Comparison of ENCODE assay signal across 12 cellular contexts in genomic region chr11:88480217-88480616, GRCh38.
DNase-seq lines count a peak whose midpoint lies in the region; ATAC-seq, FAIRE-seq and TF ChIP-seq lines count a peak whose summit lies in the region.
"Had no signal": no experiment of that assay in that cellular context is flagged by ENCODE, and none has a peak within 500 bp of the region (broad histone marks: within the 10 kb centered on the region; RNA-seq: fewer than 3 reads in every experiment).

No MANE protein-coding gene starts in this region.

- H3K36me3 ChIP-seq in mammary epithelial cell (ENCODE audit: insufficient read depth, low read length), result no peaks in the 10 kb centered on the region
- no peaks in the 10 kb centered on the region for H3K36me3 ChIP-seq in vagina
- H3K36me3 ChIP-seq: BLaER1, SJCRH30 had no signal

- dilution Hi-C loops in mammary epithelial cell (cut with HindIII; ENCODE audit: low sequenced_read_pairs), result no loop called here

- H3K4me3 ChIP-seq in AG04449 (ENCODE audit: low read depth, low read length), result no peak overlapping the region
- no peak overlapping the region for H3K4me3 ChIP-seq in mammary epithelial cell (replicated peaks in 1 of 3; ENCODE audit: insufficient read depth in 1 of 3, low read depth in 2 of 3, low read length in 3 of 3)
- H3K4me3 ChIP-seq in vagina, result no peak overlapping the region
- H3K4me3 ChIP-seq: BLaER1, SJCRH30 had no signal

- no peak overlapping the region for H3K4me2 ChIP-seq in mammary epithelial cell (ENCODE audit: insufficient read depth, low read depth, low read length)
- H3K4me2 ChIP-seq: BLaER1 had no signal

- TF ChIP-seq CTCF in AG04449 (IDR thresholded peaks at IDR 0.05; ENCODE audit: insufficient read depth, low read length, missing control alignments) (no peak), mammary epithelial cell (conservative IDR thresholded peaks at IDR 0.05 in 1 of 2, IDR thresholded peaks at IDR 0.05 in 1 of 2; ENCODE audit: extremely low read depth in 1 of 2, insufficient read depth in 1 of 2, low read depth in 1 of 2, low read length in 2 of 2) (no peak), vagina (IDR thresholded peaks at IDR 0.05) (no peak)

- intact Hi-C loops in mammary epithelial cell (cut with micrococcal nuclease) (loop anchor here (5.0 kb wide), 2 partner anchors 62 to 143 kb away; partner anchors contain the start of gene CTSC), vagina (cut with DNase I) (no loop called here)

- H3K27ac ChIP-seq in mammary epithelial cell (ENCODE audit: insufficient read depth, low read depth, low read length) (no peak overlapping the region), vagina (no peak overlapping the region)
- H3K27ac ChIP-seq: BLaER1, SJCRH30 had no signal

- H3K79me2 ChIP-seq in mammary epithelial cell (ENCODE audit: insufficient read depth, low read length), result no peaks in the 10 kb centered on the region

- H3K4me1 ChIP-seq in mammary epithelial cell (ENCODE audit: insufficient read depth, low read length) (peaks cover 41% of the 10 kb centered on the region), vagina (peaks cover 6% of the 10 kb centered on the region)
- H3K4me1 ChIP-seq: BLaER1, SJCRH30 had no signal

- in situ Hi-C loops in mammary epithelial cell (cut with MboI; ENCODE audit: low sequenced_read_pairs in 2 of 2), result no loop called here

- FAIRE-seq in HTR-8/SVneo (lab: Jason Lieb, UNC), result no peak

- no peak for TF ChIP-seq POLR2A in vagina (IDR thresholded peaks at IDR 0.05)

- H3K9me3 ChIP-seq in mammary epithelial cell (replicated peaks; ENCODE audit: insufficient read depth, low read length) (no peaks in the 10 kb centered on the region), vagina (no peaks in the 10 kb centered on the region)
- H3K9me3 ChIP-seq: BLaER1, SJCRH30 had no signal

- H4K20me1 ChIP-seq in mammary epithelial cell (ENCODE audit: insufficient read depth, low read length), result no peaks in the 10 kb centered on the region
- H4K20me1 ChIP-seq: BLaER1 had no signal

- no TSS peak for BruUV-seq in mammary epithelial cell (replicated peaks; lab: Mats Ljungman, UMichigan)

- POLR2A ChIA-PET in AG04449 (lab: Yijun Ruan, JAX), result no interaction called here

- DNase-seq in AG04449 (ENCODE audit: low read depth, low spot score), result peak; percentile 65
- peak; percentile 25 for DNase-seq in HTR-8/SVneo (ENCODE audit: insufficient read length, low spot score)
- peak; percentile 58 for DNase-seq in mammary epithelial cell
- DNase-seq in kidney tubule cell (ENCODE audit: low spot score), result peak; percentile 88
- no peak for DNase-seq in vagina (ENCODE audit: extremely low spot score in 2 of 2)
- no peak for DNase-seq in activated T-cell treated with anti-CD3 and anti-CD28 coated beads, Interleukin-2, amount 50 U/mL, for 1 hour
- DNase-seq: SJCRH30; stimulated activated naive CD4-positive, alpha-beta T cell had no signal

- ATAC-seq in GM18907 (IDR thresholded peaks at IDR 0.05; ENCODE audit: unreplicated experiment), result no peak
- ATAC-seq in HG03097 (IDR thresholded peaks at IDR 0.05; ENCODE audit: low FRiP score, unreplicated experiment), result no peak
- ATAC-seq: natural killer cell treated with Interleukin-12 subunit alpha and Interleukin-12 subunit beta and Interleukin-15 and Interleukin-18, amount 100 ng/mL, for 72 hours had no signal

- no peaks in the 10 kb centered on the region for H3K27me3 ChIP-seq in mammary epithelial cell (ENCODE audit: insufficient read depth, low read length)
- no peaks in the 10 kb centered on the region for H3K27me3 ChIP-seq in vagina
- H3K27me3 ChIP-seq: BLaER1, SJCRH30 had no signal

- no peak overlapping the region for H2AFZ ChIP-seq in mammary epithelial cell (ENCODE audit: low read depth, low read length)

- no peak overlapping the region for H3K9ac ChIP-seq in mammary epithelial cell (ENCODE audit: insufficient read depth, low read length)
- H3K9ac ChIP-seq: BLaER1 had no signal

- CTCF ChIA-PET in AG04449 (lab: Yijun Ruan, JAX), result no interaction called here
- CTCF ChIA-PET in mammary epithelial cell (lab: Charles Lee; ENCODE audit: low non-redundant PET), result no interaction called here

- 0% methylated on average over 1 of the region's 1 CpG for WGBS in mammary epithelial cell (ENCODE audit: low coverage, missing lambda C conversion rate)

Comparison
In these comparisons a context has a peak if more than half of its experiments do, and no peak if none do; other contexts are left out.
1. DNase-seq: peak in AG04449 (single experiment), HTR-8/SVneo (single experiment), mammary epithelial cell (single experiment) and kidney tubule cell (single experiment); none in vagina (0 of 2) and activated T-cell treated with anti-CD3 and anti-CD28 coated beads, Interleukin-2, amount 50 U/mL, for 1 hour (single experiment).